Comparison of ENCODE assay signal across 10 cellular contexts in genomic region chr2:53403836-53404413, GRCh38.
DNase-seq lines count a peak whose midpoint lies in the region; ATAC-seq and TF ChIP-seq lines count a peak whose summit lies in the region.
"Had no signal": no experiment of that assay in that cellular context is flagged by ENCODE, and none has a peak within 500 bp of the region (broad histone marks: within the 10 kb centered on the region; RNA-seq: fewer than 3 reads in every experiment).

No MANE protein-coding gene starts in this region.

- no peaks in the 10 kb centered on the region for H3K4me1 Mint-ChIP-seq in stimulated activated memory B cell treated with anti-CD40 and anti-IgM and Interleukin-4, amounts not matched to agents 10 μg/mL and 1 μg/mL and 100 μg/mL, for 72 hours

- H3K36me3 Mint-ChIP-seq in stimulated activated memory B cell treated with anti-CD40 and anti-IgM and Interleukin-4, amounts not matched to agents 10 μg/mL and 1 μg/mL and 100 μg/mL, for 72 hours: no peaks in the 10 kb centered on the region
- H3K36me3 Mint-ChIP-seq: activated naive CD8-positive, alpha-beta T cell had no signal

- H3K4me3 ChIP-seq in retinal pigment epithelial cell (ENCODE audit: low read length): no peak overlapping the region
- H3K4me3 ChIP-seq: heart left ventricle had no signal

- TF ChIP-seq CTCF in retinal pigment epithelial cell (conservative IDR thresholded peaks at IDR 0.05; ENCODE audit: low read depth, low read length): no peak

- DNase-seq in amniotic epithelial cell (ENCODE audit: low read depth) (peak; percentile 89), retinal pigment epithelial cell (ENCODE audit: low read depth) (peak; percentile 76)
- no peak for DNase-seq in effector CD4-positive, alpha-beta T cell
- no peak for DNase-seq in activated effector memory CD4-positive, alpha-beta T cell treated with anti-CD3 and anti-CD28 coated beads, Interleukin-2, amount 50 U/mL, for 16 hours
- DNase-seq: heart left ventricle, NCI-H524 treated with DMSO at 0.1 percent for 48 hours had no signal

- ATAC-seq in GM19351 (IDR thresholded peaks at IDR 0.05; ENCODE audit: unreplicated experiment) (peak; percentile 75), HG03342 (IDR thresholded peaks at IDR 0.05; ENCODE audit: unreplicated experiment) (peak; percentile 83)
- ATAC-seq in stimulated activated memory B cell treated with anti-CD40 and anti-IgM and Interleukin-4, amounts not matched to agents 10 μg/mL and 1 μg/mL and 100 μg/mL, for 72 hours: no peak
- ATAC-seq: heart left ventricle had no signal

- H3K4me3 Mint-ChIP-seq in stimulated activated memory B cell treated with anti-CD40 and anti-IgM and Interleukin-4, amounts not matched to agents 10 μg/mL and 1 μg/mL and 100 μg/mL, for 72 hours: no peak overlapping the region
- H3K4me3 Mint-ChIP-seq: activated naive CD8-positive, alpha-beta T cell had no signal

- H3K27ac Mint-ChIP-seq in stimulated activated memory B cell treated with anti-CD40 and anti-IgM and Interleukin-4, amounts not matched to agents 10 μg/mL and 1 μg/mL and 100 μg/mL, for 72 hours: no peak overlapping the region
- H3K27ac Mint-ChIP-seq: activated naive CD8-positive, alpha-beta T cell had no signal

- H3K27me3 Mint-ChIP-seq in stimulated activated memory B cell treated with anti-CD40 and anti-IgM and Interleukin-4, amounts not matched to agents 10 μg/mL and 1 μg/mL and 100 μg/mL, for 72 hours: no peaks in the 10 kb centered on the region

- peaks cover 10% of the 10 kb centered on the region for H3K9me3 Mint-ChIP-seq in stimulated activated memory B cell treated with anti-CD40 and anti-IgM and Interleukin-4, amounts not matched to agents 10 μg/mL and 1 μg/mL and 100 μg/mL, for 72 hours

Comparison
In these comparisons a context has a peak if more than half of its experiments do, and no peak if none do; other contexts are left out.
1. DNase-seq: peak in amniotic epithelial cell (single experiment) and retinal pigment epithelial cell (single experiment); none in effector CD4-positive, alpha-beta T cell (single experiment) and activated effector memory CD4-positive, alpha-beta T cell treated with anti-CD3 and anti-CD28 coated beads, Interleukin-2, amount 50 U/mL, for 16 hours (single experiment).